In the genomic region with DNA sequence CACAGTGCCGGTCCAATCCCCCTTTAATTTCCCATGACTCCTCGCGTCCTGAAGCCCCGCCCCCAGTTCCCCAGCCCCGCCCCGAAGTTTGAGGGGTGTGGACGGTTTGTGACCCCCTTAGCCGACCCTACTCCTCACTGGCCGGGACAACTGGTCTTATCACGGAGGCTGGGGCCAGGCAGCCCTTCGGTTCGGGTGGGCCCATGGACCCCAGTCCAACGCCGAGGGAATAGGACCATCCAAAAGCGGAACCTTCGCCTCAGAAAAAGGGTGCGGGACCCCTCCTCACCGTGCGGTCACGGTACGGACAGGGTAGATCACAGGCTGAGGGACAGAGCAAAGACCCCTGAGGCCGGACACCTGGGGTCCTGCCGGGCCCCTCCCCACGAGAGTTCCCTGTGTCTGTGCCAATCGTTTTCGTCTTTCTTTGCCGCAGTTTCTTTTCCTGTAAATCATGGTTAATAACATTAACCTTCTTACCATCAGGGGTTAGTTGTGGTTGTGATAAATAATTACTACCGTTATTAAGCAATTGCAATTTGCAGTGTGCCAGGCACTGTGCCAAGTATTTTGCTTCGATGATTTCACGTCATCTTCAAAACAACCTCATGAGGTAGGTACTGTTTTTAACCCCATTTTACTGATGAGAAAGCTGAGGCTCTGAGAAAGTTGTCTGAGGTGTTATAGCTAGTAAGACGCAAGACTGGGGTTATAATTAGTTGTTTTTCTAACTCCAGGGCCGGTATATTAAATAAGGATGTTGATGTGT, we compare ENCODE assay signal across 1 cellular context.
TF ChIP-seq lines count a peak whose summit lies in the region.

No MANE protein-coding gene starts in this region.

TF ChIP-seq in HepG2, 621 proteins besides CTCF, POLR2A, EP300 and RAD21 (continues in another document):
- TF ChIP-seq TBX3 (IDR thresholded peaks at IDR 0.05; ENCODE audit: borderline replicate concordance) (no peak), ZNF225 (CRISPR knock-in tag; IDR thresholded peaks at IDR 0.05) (0 out of 2 replicates have a peak, but pooled peaks have one; percentile 29), ARNT2 (CRISPR knock-in tag; IDR thresholded peaks at IDR 0.05; ENCODE audit: low read depth) (peak; percentile 49), ZBTB1 (CRISPR knock-in tag; IDR thresholded peaks at IDR 0.05; ENCODE audit: borderline replicate concordance) (0 out of 2 replicates have a peak, but pooled peaks have one; percentile 39), GATAD2A (CRISPR knock-in tag; IDR thresholded peaks at IDR 0.05) (0 out of 2 replicates have a peak, but pooled peaks have one; percentile 19), NCOR1 (IDR thresholded peaks at IDR 0.05; ENCODE audit: borderline replicate concordance, low read length) (no peak), ZNF543 (CRISPR knock-in tag; IDR thresholded peaks at IDR 0.05) (0 out of 2 replicates have a peak, but pooled peaks have one; percentile 52), KLF16 (CRISPR knock-in tag; IDR thresholded peaks at IDR 0.05) (0 out of 4 replicates have a peak, but pooled peaks of 1 of the 2 experiments have one; percentile 15), RARA (CRISPR knock-in tag; IDR thresholded peaks at IDR 0.05) (0 out of 2 replicates have a peak, but pooled peaks have one; percentile 1), ZNF562 (CRISPR knock-in tag; IDR thresholded peaks at IDR 0.05; ENCODE audit: borderline replicate concordance) (no peak), ZBTB7B (CRISPR knock-in tag; IDR thresholded peaks at IDR 0.05) (peak; percentile 73), FOXK1 (CRISPR knock-in tag; IDR thresholded peaks at IDR 0.05; ENCODE audit: borderline replicate concordance, low read depth) (no peak), BCL6 (CRISPR knock-in tag; IDR thresholded peaks at IDR 0.05) (peak; percentile 2; the same call in 1 of the 2 replicates), NR2C2 (CRISPR knock-in tag; IDR thresholded peaks at IDR 0.05; ENCODE audit: borderline replicate concordance) (peak; percentile 62; the same call in 1 of the 2 replicates), ZNF772 (CRISPR knock-in tag; IDR thresholded peaks at IDR 0.05) (no peak), HMGXB4 (CRISPR knock-in tag; IDR thresholded peaks at IDR 0.05; ENCODE audit: borderline replicate concordance in 1 of 2, low read depth in 1 of 2) (peak in 1 of 2 experiments; percentile 60; a peak in 1 of 4 replicates), ZBTB46 (CRISPR knock-in tag; IDR thresholded peaks at IDR 0.05; ENCODE audit: borderline replicate concordance) (peak; percentile 75; the same call in 1 of the 2 replicates), ZNF629 (CRISPR knock-in tag; conservative IDR thresholded peaks at IDR 0.05) (peak; percentile 93), GPN1 (CRISPR knock-in tag; IDR thresholded peaks at IDR 0.05; ENCODE audit: borderline replicate concordance) (no peak), PAX8 (CRISPR knock-in tag; IDR thresholded peaks at IDR 0.05; ENCODE audit: borderline replicate concordance) (0 out of 2 replicates have a peak, but pooled peaks have one; percentile 50), ZNF101 (CRISPR knock-in tag; IDR thresholded peaks at IDR 0.05; ENCODE audit: borderline replicate concordance, low read depth) (peak; percentile 57; the same call in 1 of the 2 replicates), FOXP4 (CRISPR knock-in tag; IDR thresholded peaks at IDR 0.05) (no peak), EED (CRISPR knock-in tag; IDR thresholded peaks at IDR 0.05) (peak; percentile 26; the same call in 1 of the 2 replicates), IKZF4 (CRISPR knock-in tag; IDR thresholded peaks at IDR 0.05; ENCODE audit: borderline replicate concordance, low read depth, not compliant biosample characterization) (peak; percentile 6), KDM1A (CRISPR knock-in tag; IDR thresholded peaks at IDR 0.05) (peak; percentile 81), ZBTB3 (CRISPR knock-in tag; IDR thresholded peaks at IDR 0.05; ENCODE audit: borderline replicate concordance, low read depth) (0 out of 2 replicates have a peak, but pooled peaks have one; percentile 40), POLR2AphosphoS5 (IDR thresholded peaks at IDR 0.05; ENCODE audit: low read depth, low read length) (peak; percentile 62), ZNF362 (CRISPR knock-in tag; IDR thresholded peaks at IDR 0.05; ENCODE audit: borderline replicate concordance) (0 out of 2 replicates have a peak, but pooled peaks have one; percentile 16), MIXL1 (CRISPR knock-in tag; IDR thresholded peaks at IDR 0.05) (peak; percentile 30; the same call in 1 of the 2 replicates), SPEN (CRISPR knock-in tag; IDR thresholded peaks at IDR 0.05; ENCODE audit: low read depth) (peak; percentile 31), ZNF546 (CRISPR knock-in tag; conservative IDR thresholded peaks at IDR 0.05) (0 out of 2 replicates have a peak, but pooled peaks have one; percentile 52), BRD4 (CRISPR knock-in tag; IDR thresholded peaks at IDR 0.05) (0 out of 2 replicates have a peak, but pooled peaks have one; percentile 36), ZC3H13 (CRISPR knock-in tag; IDR thresholded peaks at IDR 0.05) (0 out of 2 replicates have a peak, but pooled peaks have one; percentile 20), MTA1 (CRISPR knock-in tag; IDR thresholded peaks at IDR 0.05; ENCODE audit: borderline replicate concordance) (0 out of 2 replicates have a peak, but pooled peaks have one; percentile 57)
- TF ChIP-seq, protein P1, sequence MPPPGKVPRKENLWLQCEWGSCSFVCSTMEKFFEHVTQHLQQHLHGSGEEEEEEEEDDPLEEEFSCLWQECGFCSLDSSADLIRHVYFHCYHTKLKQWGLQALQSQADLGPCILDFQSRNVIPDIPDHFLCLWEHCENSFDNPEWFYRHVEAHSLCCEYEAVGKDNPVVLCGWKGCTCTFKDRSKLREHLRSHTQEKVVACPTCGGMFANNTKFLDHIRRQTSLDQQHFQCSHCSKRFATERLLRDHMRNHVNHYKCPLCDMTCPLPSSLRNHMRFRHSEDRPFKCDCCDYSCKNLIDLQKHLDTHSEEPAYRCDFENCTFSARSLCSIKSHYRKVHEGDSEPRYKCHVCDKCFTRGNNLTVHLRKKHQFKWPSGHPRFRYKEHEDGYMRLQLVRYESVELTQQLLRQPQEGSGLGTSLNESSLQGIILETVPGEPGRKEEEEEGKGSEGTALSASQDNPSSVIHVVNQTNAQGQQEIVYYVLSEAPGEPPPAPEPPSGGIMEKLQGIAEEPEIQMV (CRISPR knock-in tag; IDR thresholded peaks at IDR 0.05; ENCODE audit: low read depth) = 0 out of 2 replicates have a peak, but pooled peaks have one; percentile 12
- TF ChIP-seq, protein P2, sequence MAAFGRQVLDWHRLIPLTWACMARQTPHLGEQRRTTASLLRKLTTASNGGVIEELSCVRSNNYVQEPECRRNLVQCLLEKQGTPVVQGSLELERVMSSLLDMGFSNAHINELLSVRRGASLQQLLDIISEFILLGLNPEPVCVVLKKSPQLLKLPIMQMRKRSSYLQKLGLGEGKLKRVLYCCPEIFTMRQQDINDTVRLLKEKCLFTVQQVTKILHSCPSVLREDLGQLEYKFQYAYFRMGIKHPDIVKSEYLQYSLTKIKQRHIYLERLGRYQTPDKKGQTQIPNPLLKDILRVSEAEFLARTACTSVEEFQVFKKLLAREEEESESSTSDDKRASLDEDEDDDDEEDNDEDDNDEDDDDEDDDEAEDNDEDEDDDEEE (CRISPR knock-in tag; IDR thresholded peaks at IDR 0.05) = peak; percentile 19; the same call in 1 of the 2 replicates
- TF ChIP-seq, protein P3, sequence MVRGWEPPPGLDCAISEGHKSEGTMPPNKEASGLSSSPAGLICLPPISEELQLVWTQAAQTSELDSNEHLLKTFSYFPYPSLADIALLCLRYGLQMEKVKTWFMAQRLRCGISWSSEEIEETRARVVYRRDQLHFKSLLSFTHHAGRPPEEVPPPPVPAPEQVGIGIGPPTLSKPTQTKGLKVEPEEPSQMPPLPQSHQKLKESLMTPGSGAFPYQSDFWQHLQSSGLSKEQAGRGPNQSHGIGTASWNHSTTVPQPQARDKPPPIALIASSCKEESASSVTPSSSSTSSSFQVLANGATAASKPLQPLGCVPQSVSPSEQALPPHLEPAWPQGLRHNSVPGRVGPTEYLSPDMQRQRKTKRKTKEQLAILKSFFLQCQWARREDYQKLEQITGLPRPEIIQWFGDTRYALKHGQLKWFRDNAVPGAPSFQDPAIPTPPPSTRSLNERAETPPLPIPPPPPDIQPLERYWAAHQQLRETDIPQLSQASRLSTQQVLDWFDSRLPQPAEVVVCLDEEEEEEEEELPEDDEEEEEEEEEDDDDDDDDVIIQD (CRISPR knock-in tag; IDR thresholded peaks at IDR 0.05; ENCODE audit: low read depth) = no peak
- TF ChIP-seq, protein P4, sequence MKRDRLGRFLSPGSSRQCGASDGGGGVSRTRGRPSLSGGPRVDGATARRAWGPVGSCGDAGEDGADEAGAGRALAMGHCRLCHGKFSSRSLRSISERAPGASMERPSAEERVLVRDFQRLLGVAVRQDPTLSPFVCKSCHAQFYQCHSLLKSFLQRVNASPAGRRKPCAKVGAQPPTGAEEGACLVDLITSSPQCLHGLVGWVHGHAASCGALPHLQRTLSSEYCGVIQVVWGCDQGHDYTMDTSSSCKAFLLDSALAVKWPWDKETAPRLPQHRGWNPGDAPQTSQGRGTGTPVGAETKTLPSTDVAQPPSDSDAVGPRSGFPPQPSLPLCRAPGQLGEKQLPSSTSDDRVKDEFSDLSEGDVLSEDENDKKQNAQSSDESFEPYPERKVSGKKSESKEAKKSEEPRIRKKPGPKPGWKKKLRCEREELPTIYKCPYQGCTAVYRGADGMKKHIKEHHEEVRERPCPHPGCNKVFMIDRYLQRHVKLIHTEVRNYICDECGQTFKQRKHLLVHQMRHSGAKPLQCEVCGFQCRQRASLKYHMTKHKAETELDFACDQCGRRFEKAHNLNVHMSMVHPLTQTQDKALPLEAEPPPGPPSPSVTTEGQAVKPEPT (CRISPR knock-in tag; IDR thresholded peaks at IDR 0.05; ENCODE audit: low read depth) = 0 out of 2 replicates have a peak, but pooled peaks have one; percentile 75
- TF ChIP-seq, protein P5, sequence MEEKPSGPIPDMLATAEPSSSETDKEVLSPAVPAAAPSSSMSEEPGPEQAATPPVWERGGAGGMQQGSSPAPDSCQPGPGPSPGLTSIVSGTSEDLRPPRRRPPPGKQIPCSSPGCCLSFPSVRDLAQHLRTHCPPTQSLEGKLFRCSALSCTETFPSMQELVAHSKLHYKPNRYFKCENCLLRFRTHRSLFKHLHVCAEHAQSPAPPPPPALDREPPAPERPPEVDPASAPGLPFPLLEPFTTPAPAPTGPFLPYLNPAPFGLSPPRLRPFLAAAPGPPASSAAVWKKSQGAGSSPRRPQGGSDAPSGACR (CRISPR knock-in tag; IDR thresholded peaks at IDR 0.05) = 0 out of 2 replicates have a peak, but pooled peaks have one; percentile 36
- TF ChIP-seq, protein P6, sequence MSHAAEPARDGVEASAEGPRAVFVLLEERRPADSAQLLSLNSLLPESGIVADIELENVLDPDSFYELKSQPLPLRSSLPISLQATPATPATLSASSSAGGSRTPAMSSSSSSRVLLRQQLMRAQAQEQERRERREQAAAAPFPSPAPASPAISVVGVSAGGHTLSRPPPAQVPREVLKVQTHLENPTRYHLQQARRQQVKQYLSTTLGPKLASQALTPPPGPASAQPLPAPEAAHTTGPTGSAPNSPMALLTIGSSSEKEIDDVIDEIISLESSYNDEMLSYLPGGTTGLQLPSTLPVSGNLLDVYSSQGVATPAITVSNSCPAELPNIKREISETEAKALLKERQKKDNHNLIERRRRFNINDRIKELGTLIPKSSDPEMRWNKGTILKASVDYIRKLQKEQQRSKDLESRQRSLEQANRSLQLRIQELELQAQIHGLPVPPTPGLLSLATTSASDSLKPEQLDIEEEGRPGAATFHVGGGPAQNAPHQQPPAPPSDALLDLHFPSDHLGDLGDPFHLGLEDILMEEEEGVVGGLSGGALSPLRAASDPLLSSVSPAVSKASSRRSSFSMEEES (CRISPR knock-in tag; IDR thresholded peaks at IDR 0.05) = 0 out of 2 replicates have a peak, but pooled peaks have one; percentile 2
